ENCODE assay signal across 6 cellular contexts in genomic region chr17:8161289-8162231, GRCh38. TPM values are rescaled to one million over a fixed set of nuclear protein-coding genes. Genes with fewer than 3 reads are reported as not detected.
DNase-seq lines count a peak whose midpoint lies in the region; ATAC-seq and TF ChIP-seq lines count a peak whose summit lies in the region.

No MANE protein-coding gene starts in this region.

- peak overlapping the region; percentile 90 for H3K4me3 ChIP-seq in HFF-Myc (replicated peaks; ENCODE audit: low read depth, low read length)
- H3K4me3 ChIP-seq in mammary epithelial cell (replicated peaks in 1 of 3; ENCODE audit: insufficient read depth in 1 of 3, low read depth in 2 of 3, low read length in 3 of 3): peak overlapping the region; percentile 83 to 97 (median 88)
- H3K4me3 ChIP-seq in neuron (ENCODE audit: low read length): peak overlapping the region; percentile 77

- no peak for DNase-seq in HFF-Myc (ENCODE audit: extremely low read depth, low read depth)
- DNase-seq in mammary epithelial cell: no peak
- no peak for DNase-seq in COR-L47 (lab: John Stamatoyannopoulos, UW)
- no peak for DNase-seq in NCI-H1417 treated with DMSO at 0.1 percent for 48 hours (lab: John Stamatoyannopoulos, UW)

- H3K4me1 ChIP-seq in mammary epithelial cell (ENCODE audit: insufficient read depth, low read length) (peaks cover 37% of the 10 kb centered on the region), neuron (ENCODE audit: insufficient read depth, low read length) (peaks cover 50% of the 10 kb centered on the region)

- intact Hi-C loops in mammary epithelial cell (cut with micrococcal nuclease): no loop called here

- BruUV-seq in mammary epithelial cell (replicated peaks; lab: Mats Ljungman, UMichigan): TSS peak; percentile 26

- 61% methylated on average over 18 of the region's 19 CpGs for WGBS in mammary epithelial cell (ENCODE audit: low coverage, missing lambda C conversion rate)

- H2AFZ ChIP-seq in mammary epithelial cell (ENCODE audit: low read depth, low read length) (peak overlapping the region; percentile 91), neuron (ENCODE audit: low read depth, low read length) (no peak overlapping the region)

- peaks cover 24% of the 10 kb centered on the region for H3K79me2 ChIP-seq in mammary epithelial cell (ENCODE audit: insufficient read depth, low read length)

- H3K9me3 ChIP-seq in mammary epithelial cell (replicated peaks; ENCODE audit: insufficient read depth, low read length): no peaks in the 10 kb centered on the region
- H3K9me3 ChIP-seq in neuron (ENCODE audit: low read length): no peaks in the 10 kb centered on the region

- no peaks in the 10 kb centered on the region for H4K20me1 ChIP-seq in mammary epithelial cell (ENCODE audit: insufficient read depth, low read length)

- peak overlapping the region; percentile 78 for H3K27ac ChIP-seq in mammary epithelial cell (ENCODE audit: insufficient read depth, low read depth, low read length)

- in situ Hi-C loops in mammary epithelial cell (cut with MboI; ENCODE audit: low sequenced_read_pairs in 2 of 2): no loop called here

- peaks cover 3% of the 10 kb centered on the region for H3K36me3 ChIP-seq in mammary epithelial cell (ENCODE audit: insufficient read depth, low read length)
- peaks cover 27% of the 10 kb centered on the region for H3K36me3 ChIP-seq in neuron (ENCODE audit: insufficient read depth, low read length)

- CTCF ChIA-PET in mammary epithelial cell (lab: Charles Lee; ENCODE audit: low non-redundant PET): no interaction called here

- H3K9ac ChIP-seq in mammary epithelial cell (ENCODE audit: insufficient read depth, low read length): peak overlapping the region; percentile 77

- TF ChIP-seq CTCF in HFF-Myc (IDR thresholded peaks at IDR 0.05; ENCODE audit: low read depth, low read length, missing control alignments) (no peak), mammary epithelial cell (conservative IDR thresholded peaks at IDR 0.05 in 1 of 2, IDR thresholded peaks at IDR 0.05 in 1 of 2; ENCODE audit: extremely low read depth in 1 of 2, insufficient read depth in 1 of 2, low read depth in 1 of 2, low read length in 2 of 2) (no peak)

- dilution Hi-C loops in mammary epithelial cell (cut with HindIII; ENCODE audit: low sequenced_read_pairs): no loop called here

- peak overlapping the region; percentile 95 for H3K4me2 ChIP-seq in mammary epithelial cell (ENCODE audit: insufficient read depth, low read depth, low read length)

- ATAC-seq in HG03139 (IDR thresholded peaks at IDR 0.05; ENCODE audit: unreplicated experiment): no peak

- H3K27me3 ChIP-seq in mammary epithelial cell (ENCODE audit: insufficient read depth, low read length) (no peaks in the 10 kb centered on the region), neuron (ENCODE audit: insufficient read depth, low read length) (no peaks in the 10 kb centered on the region)

RNA-seq across cellular contexts. Expression of gene VAMP2, which starts 1.2 kb away (rescaled TPM):
- 10 to 100 TPM in 1 of 2 donors, 1 to 10 TPM in 1; 9.2 to 30.8 TPM for total RNA-seq in mammary epithelial cell
- polyA plus RNA-seq in mammary epithelial cell: 7.2 TPM
- 18.0 TPM for polyA minus RNA-seq in mammary epithelial cell

RNA-seq across cellular contexts. Expression of gene PER1, which starts 9.4 kb away (rescaled TPM):
- 10 to 100 TPM; 26.8 to 97.9 TPM for total RNA-seq in mammary epithelial cell
- polyA plus RNA-seq in mammary epithelial cell: 16.8 TPM
- 96.6 TPM for polyA minus RNA-seq in mammary epithelial cell

RNA-seq across cellular contexts. Expression of gene TMEM107, which starts 14.6 kb away (rescaled TPM):
- total RNA-seq in mammary epithelial cell: 10 to 100 TPM; 23.8 to 24.0 TPM
- 32.2 TPM for polyA plus RNA-seq in mammary epithelial cell
- polyA minus RNA-seq in mammary epithelial cell: 50.2 TPM

RNA-seq across cellular contexts. Expression of gene BORCS6, which starts 28.4 kb away (rescaled TPM):
- 1 to 10 TPM; 4.9 to 8.8 TPM for total RNA-seq in mammary epithelial cell
- 6.5 TPM for polyA plus RNA-seq in mammary epithelial cell
- polyA minus RNA-seq in mammary epithelial cell: 3.9 TPM

RNA-seq across cellular contexts. Expression of gene HES7, which starts 37.7 kb away (rescaled TPM):
- 1 to 10 TPM in 1 of 2 donors, under 1 TPM in 1; 0.33 to 1.9 TPM for total RNA-seq in mammary epithelial cell
- 0.34 TPM for polyA plus RNA-seq in mammary epithelial cell
- polyA minus RNA-seq in mammary epithelial cell: not detected
